25 cellular contexts compared by ENCODE assay signal in the genomic region with DNA sequence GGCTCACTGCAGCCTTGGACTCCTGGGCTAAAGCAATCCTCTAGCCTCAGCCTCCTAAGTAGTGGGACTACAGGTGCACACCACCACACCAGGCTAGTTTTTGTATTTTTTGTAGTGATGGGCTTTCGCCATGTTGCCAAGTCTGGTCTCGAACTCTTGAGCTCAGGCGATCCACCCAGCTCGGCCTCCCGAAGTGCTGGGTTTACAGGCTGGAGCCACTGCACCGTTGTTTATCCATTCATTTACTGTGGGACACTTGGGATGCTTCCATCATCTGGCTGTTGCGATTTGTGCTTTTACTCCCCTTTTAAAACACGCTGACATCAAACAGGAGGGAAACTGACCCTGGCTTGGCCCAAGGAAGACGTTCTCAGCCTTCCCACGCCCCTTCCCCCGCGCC.
"Had no signal": no experiment of that assay in that cellular context is flagged by ENCODE, and none has a peak within 500 bp of the region (broad histone marks: within the 10 kb centered on the region; RNA-seq: fewer than 3 reads in every experiment).

No MANE protein-coding gene starts in this region.

- DNase-seq: activated CD4-positive, alpha-beta memory T cell treated with anti-CD3 and anti-CD28 coated beads for 36 hours; activated CD4-positive, alpha-beta T cell treated with anti-CD3 and anti-CD28 coated beads, Interleukin-2, amount 10 ng/mL, durations not matched to agents 7 days and 5 days; activated CD4-positive, CD25-positive, alpha-beta regulatory T cell; activated naive CD4-positive, alpha-beta T cell treated with anti-CD3 and anti-CD28 coated beads, Interleukin-2, amount 50 U/mL, for 16 hours; activated naive CD8-positive, alpha-beta T cell treated with anti-CD3 and anti-CD28 coated beads, Interleukin-2, amount 10 ng/mL, durations not matched to agents 7 days and 5 days; activated T-cell treated with anti-CD3 and anti-CD28 coated beads for 4 hours; activated T-cell treated with anti-CD3 and anti-CD28 coated beads, Interleukin-2, amount 50 U/mL, for 48 hours; adrenal gland; anterior cingulate cortex; central memory CD4-positive, alpha-beta T cell; NCI-H1092 treated with DMSO at 0.1 percent for 48 hours; NCI-H1436; NCI-H1694 treated with DMSO at 0.1 percent for 48 hours; NCI-H2029 treated with DMSO at 0.1 percent for 48 hours; NCI-H345; NCI-H510A treated with DMSO at 0.1 percent for 48 hours; NCI-H69; NK-92 treated with Interleukin-12 subunit alpha and Interleukin-12 subunit beta, amount 100 ng/mL, for 24 hours; OCI-M1; RPMI8226; T-helper 1 cell had no signal

- H3K36me3 Mint-ChIP-seq: activated CD4-positive, alpha-beta memory T cell treated with anti-CD3 and anti-CD28 coated beads for 36 hours; activated naive CD8-positive, alpha-beta T cell treated with anti-CD3 and anti-CD28 coated beads, Interleukin-2, amount 10 ng/mL, durations not matched to agents 7 days and 5 days had no signal

- H3K4me3 Mint-ChIP-seq: activated CD4-positive, alpha-beta memory T cell treated with anti-CD3 and anti-CD28 coated beads for 36 hours; activated CD4-positive, alpha-beta T cell treated with anti-CD3 and anti-CD28 coated beads, Interleukin-2, amount 10 ng/mL, durations not matched to agents 7 days and 5 days; activated naive CD8-positive, alpha-beta T cell treated with anti-CD3 and anti-CD28 coated beads, Interleukin-2, amount 10 ng/mL, durations not matched to agents 7 days and 5 days had no signal

- H3K27ac ChIP-seq: adrenal gland, SK-N-MC, VCaP had no signal

- H3K27me3 ChIP-seq: adrenal gland had no signal

- H3K36me3 ChIP-seq: adrenal gland had no signal

- H3K9me3 ChIP-seq: adrenal gland had no signal

- H3K4me3 ChIP-seq: adrenal gland, SK-N-MC had no signal

- ATAC-seq: Panc1, Right ventricle myocardium inferior had no signal

- H3K27ac Mint-ChIP-seq: activated CD4-positive, alpha-beta memory T cell treated with anti-CD3 and anti-CD28 coated beads for 36 hours; activated CD4-positive, alpha-beta T cell treated with anti-CD3 and anti-CD28 coated beads, Interleukin-2, amount 10 ng/mL, durations not matched to agents 7 days and 5 days; activated naive CD8-positive, alpha-beta T cell treated with anti-CD3 and anti-CD28 coated beads, Interleukin-2, amount 10 ng/mL, durations not matched to agents 7 days and 5 days had no signal
